Comparison of ENCODE assay signal across 25 cellular contexts in genomic region chr18:37497836-37498518, GRCh38.
"Had no signal": no experiment of that assay in that cellular context is flagged by ENCODE, and none has a peak within 500 bp of the region (broad histone marks: within the 10 kb centered on the region; RNA-seq: fewer than 3 reads in every experiment).

No MANE protein-coding gene starts in this region.

- H3K9me3 ChIP-seq: adrenal gland, body of pancreas, SJSA1, SK-N-SH had no signal

- H3K4me1 ChIP-seq: adrenal gland, body of pancreas, SJSA1 had no signal

- H3K27me3 ChIP-seq: adrenal gland, body of pancreas, SJSA1 had no signal

- ATAC-seq: activated CD8-positive, alpha-beta T cell treated with anti-CD3 and anti-CD28 coated beads for 36 hours; body of pancreas had no signal

- DNase-seq: activated CD4-positive, alpha-beta T cell treated with anti-CD3 and anti-CD28 coated beads, Interleukin-2, amount 10 ng/mL, durations not matched to agents 24 days and 14 days; activated CD4-positive, alpha-beta T cell treated with anti-CD3 and anti-CD28 coated beads, Interleukin-2, amount 50 U/mL, for 4 hours; activated CD8-positive, alpha-beta T cell treated with anti-CD3 and anti-CD28 coated beads for 36 hours; activated gamma-delta T cell; activated naive CD4-positive, alpha-beta T cell treated with Interleukin-2 at 50 U/mL for 16 hours; activated T-cell treated with anti-CD3 and anti-CD28 coated beads, Interleukin-2, amount 50 U/mL, for 24 hours; adrenal gland; body of pancreas; central memory CD4-positive, alpha-beta T cell; Kasumi-1; KG1; MM.1S; MV-4-11; NCI-H1092; NCI-H1436 treated with DMSO at 0.1 percent for 48 hours; NCI-H1694 treated with DMSO at 0.1 percent for 48 hours; NCI-H2029; NCI-H524 treated with DMSO at 0.1 percent for 48 hours; NCI-H774; OCI-M1; SHP77 treated with DMSO at 0.1 percent for 48 hours; SK-N-SH had no signal

- H3K4me3 ChIP-seq: adrenal gland, body of pancreas, SJSA1 had no signal

- H3K27ac ChIP-seq: adrenal gland, body of pancreas, SJSA1 had no signal

- H3K36me3 ChIP-seq: adrenal gland, SJSA1 had no signal

- FAIRE-seq: astrocyte, TTC549 had no signal
